Comparison of ENCODE assay signal across 10 cellular contexts in genomic region chr1:245380790-245381535, GRCh38.
A peak's percentile ranks its signal among the peaks of the same experiment; 100 is the strongest.
DNase-seq lines count a peak whose midpoint lies in the region; ATAC-seq and TF ChIP-seq lines count a peak whose summit lies in the region.
"Had no signal": no experiment of that assay in that cellular context is flagged by ENCODE, and none has a peak within 500 bp of the region (broad histone marks: within the 10 kb centered on the region; RNA-seq: fewer than 3 reads in every experiment).

No MANE protein-coding gene starts in this region.

- H3K4me2 ChIP-seq in OCI-LY7 (ENCODE audit: low read length), result no peak overlapping the region

- no peak overlapping the region for H3K4me3 ChIP-seq in cardiac muscle cell
- no peak overlapping the region for H3K4me3 ChIP-seq in right atrium auricular region
- H3K4me3 ChIP-seq in OCI-LY7 (ENCODE audit: low read depth, low read length, poor library complexity, severe bottlenecking), result no peak overlapping the region
- no peak overlapping the region for H3K4me3 ChIP-seq in fibroblast of pulmonary artery (replicated peaks; ENCODE audit: low read depth, low read length)

- no TSS peak for BruUV-seq in OCI-LY7 (replicated peaks; lab: Mats Ljungman, UMichigan)

- ATAC-seq in GM18868 (IDR thresholded peaks at IDR 0.05; ENCODE audit: unreplicated experiment), result no peak

- H3K36me3 ChIP-seq in cardiac muscle cell (peaks cover 3% of the 10 kb centered on the region), right atrium auricular region (no peaks in the 10 kb centered on the region), OCI-LY7 (ENCODE audit: insufficient read depth, low read length) (no peaks in the 10 kb centered on the region)

- H3K79me2 ChIP-seq in OCI-LY7 (ENCODE audit: insufficient read depth, low read depth, low read length), result no peaks in the 10 kb centered on the region

- POLR2A ChIA-PET in OCI-LY7 (lab: Charles Lee), result interaction anchor here (0.7 kb wide), 2 partner anchors 10 to 22 kb away, joined by 4 to 7 read pairs; no protein-coding TSS in a partner anchor

- H3K9me2 ChIP-seq in OCI-LY7 (ENCODE audit: insufficient read depth, low read length), result no peaks in the 10 kb centered on the region

- H3K4me1 ChIP-seq in cardiac muscle cell (ENCODE audit: low read depth) (peaks cover 31% of the 10 kb centered on the region), right atrium auricular region (no peaks in the 10 kb centered on the region), OCI-LY7 (ENCODE audit: insufficient read depth, low read length, poor library complexity, severe bottlenecking) (no peaks in the 10 kb centered on the region)

- CTCF ChIA-PET in OCI-LY7 (lab: Charles Lee; ENCODE audit: unreplicated experiment), result no interaction called here

- no peaks in the 10 kb centered on the region for H4K20me1 ChIP-seq in OCI-LY7 (ENCODE audit: insufficient read depth, low read length)

- no peak overlapping the region for H2AFZ ChIP-seq in OCI-LY7 (ENCODE audit: low read length)

- H3K9me3 ChIP-seq in cardiac muscle cell (ENCODE audit: low read depth) (no peaks in the 10 kb centered on the region), right atrium auricular region (no peaks in the 10 kb centered on the region), OCI-LY7 (ENCODE audit: low read length) (no peaks in the 10 kb centered on the region)

- peak; percentile 30 for TF ChIP-seq CTCF in cardiac muscle cell (IDR thresholded peaks at IDR 0.05; ENCODE audit: low read depth, low read length)
- peak in 1 of 2 donors; percentile 34 for TF ChIP-seq CTCF in right atrium auricular region (IDR thresholded peaks at IDR 0.05)
- peak; percentile 66 for TF ChIP-seq CTCF in OCI-LY7 (conservative IDR thresholded peaks at IDR 0.05; ENCODE audit: low read length)
- TF ChIP-seq CTCF in fibroblast of pulmonary artery (IDR thresholded peaks at IDR 0.05; ENCODE audit: low read length, missing control alignments), result peak; percentile 36

- intact Hi-C loops in OCI-LY7 (cut with micrococcal nuclease; ENCODE audit: unreplicated experiment), result loop anchor here (5.0 kb wide), 1 partner anchor 224 kb away; no protein-coding TSS in a partner anchor

- no peaks in the 10 kb centered on the region for H3K27me3 ChIP-seq in cardiac muscle cell
- H3K27me3 ChIP-seq in right atrium auricular region, result no peaks in the 10 kb centered on the region

- H3K27ac ChIP-seq in cardiac muscle cell (peak overlapping the region; percentile 12), right atrium auricular region (no peak overlapping the region), OCI-LY7 (ENCODE audit: low read depth, low read length, poor library complexity, severe bottlenecking) (no peak overlapping the region)

- no peak for DNase-seq in cardiac muscle cell (ENCODE audit: low read depth in 1 of 2, low spot score in 1 of 2)
- no peak for DNase-seq in right atrium auricular region (ENCODE audit: low spot score)
- DNase-seq in OCI-LY7 (ENCODE audit: low spot score), result no peak
- DNase-seq in fibroblast of pulmonary artery (ENCODE audit: low read depth), result peak; percentile 17
- peak; percentile 36 for DNase-seq in superior temporal gyrus (ENCODE audit: extremely low spot score)
- no peak for DNase-seq in NOMO-1 treated with dmso at 0.1 percent for 144 hours (lab: John Stamatoyannopoulos, UW; ENCODE audit: unreplicated experiment)
- DNase-seq in SIG-M5 (lab: John Stamatoyannopoulos, UW), result no peak
- DNase-seq: activated naive CD4-positive, alpha-beta T cell treated with anti-CD3 and anti-CD28 coated beads for 36 hours; NCI-H748 treated with DMSO at 0.1 percent for 48 hours had no signal

Comparison
In these comparisons a context has a peak if more than half of its experiments do, and no peak if none do; other contexts are left out.
1. DNase-seq: peak in fibroblast of pulmonary artery (single experiment) and superior temporal gyrus (single experiment); none in cardiac muscle cell (0 of 2), right atrium auricular region (single experiment), OCI-LY7 (single experiment), NOMO-1 treated with dmso at 0.1 percent for 144 hours (single experiment) and SIG-M5 (single experiment).